Comparison of ENCODE assay signal across 1 cellular context in the genomic region with DNA sequence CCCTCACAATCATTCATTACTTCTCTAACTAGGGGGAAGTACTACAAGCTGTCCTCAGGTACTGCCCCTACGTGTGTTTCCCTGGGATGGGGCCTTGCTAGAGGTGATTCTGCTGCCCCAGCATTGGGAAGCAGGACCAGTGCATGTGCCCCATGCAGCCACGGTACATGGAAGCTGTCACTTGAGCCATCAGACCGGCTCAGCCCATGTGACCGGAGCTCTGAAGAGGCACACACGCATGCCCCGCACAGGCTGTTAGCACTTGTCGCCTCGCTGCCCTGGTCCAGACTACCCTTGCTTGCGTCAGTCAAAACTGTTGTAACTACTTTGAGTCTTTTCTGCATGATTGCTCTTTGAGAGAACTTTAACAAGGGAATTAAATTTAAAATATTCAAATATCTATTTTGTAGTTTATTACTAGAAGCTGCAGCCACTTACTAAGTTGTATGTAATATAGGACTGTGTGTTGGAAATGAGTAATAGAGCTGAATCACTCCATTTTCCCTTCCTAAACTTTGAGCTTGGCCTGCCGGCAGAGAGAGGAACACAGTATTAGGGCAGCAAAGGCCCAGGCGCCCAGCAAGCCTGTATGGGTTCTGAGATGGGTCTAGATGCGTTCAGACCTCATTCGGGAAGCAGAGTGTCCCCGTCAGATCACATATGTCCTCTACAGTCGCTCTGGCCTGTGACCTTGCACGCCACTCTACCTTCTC.
TF ChIP-seq lines count a peak whose summit lies in the region.

No MANE protein-coding gene starts in this region.

TF ChIP-seq in GM23338, 12 proteins besides CTCF, POLR2A, EP300 and RAD21:
- no peak for TF ChIP-seq CREB1 (CRISPR knock-in tag; IDR thresholded peaks at IDR 0.05; ENCODE audit: low read depth)
- TF ChIP-seq EZH2phosphoT487 (IDR thresholded peaks at IDR 0.05; ENCODE audit: unreplicated experiment), result no peak
- TF ChIP-seq STAT1 (IDR thresholded peaks at IDR 0.05; ENCODE audit: unreplicated experiment), result no peak
- TF ChIP-seq, protein P1, sequence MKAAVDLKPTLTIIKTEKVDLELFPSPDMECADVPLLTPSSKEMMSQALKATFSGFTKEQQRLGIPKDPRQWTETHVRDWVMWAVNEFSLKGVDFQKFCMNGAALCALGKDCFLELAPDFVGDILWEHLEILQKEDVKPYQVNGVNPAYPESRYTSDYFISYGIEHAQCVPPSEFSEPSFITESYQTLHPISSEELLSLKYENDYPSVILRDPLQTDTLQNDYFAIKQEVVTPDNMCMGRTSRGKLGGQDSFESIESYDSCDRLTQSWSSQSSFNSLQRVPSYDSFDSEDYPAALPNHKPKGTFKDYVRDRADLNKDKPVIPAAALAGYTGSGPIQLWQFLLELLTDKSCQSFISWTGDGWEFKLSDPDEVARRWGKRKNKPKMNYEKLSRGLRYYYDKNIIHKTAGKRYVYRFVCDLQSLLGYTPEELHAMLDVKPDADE (IDR thresholded peaks at IDR 0.05), result no peak
- no peak for TF ChIP-seq ZNF331 (CRISPR knock-in tag; IDR thresholded peaks at IDR 0.05; ENCODE audit: low read depth)
- TF ChIP-seq, protein P2, sequence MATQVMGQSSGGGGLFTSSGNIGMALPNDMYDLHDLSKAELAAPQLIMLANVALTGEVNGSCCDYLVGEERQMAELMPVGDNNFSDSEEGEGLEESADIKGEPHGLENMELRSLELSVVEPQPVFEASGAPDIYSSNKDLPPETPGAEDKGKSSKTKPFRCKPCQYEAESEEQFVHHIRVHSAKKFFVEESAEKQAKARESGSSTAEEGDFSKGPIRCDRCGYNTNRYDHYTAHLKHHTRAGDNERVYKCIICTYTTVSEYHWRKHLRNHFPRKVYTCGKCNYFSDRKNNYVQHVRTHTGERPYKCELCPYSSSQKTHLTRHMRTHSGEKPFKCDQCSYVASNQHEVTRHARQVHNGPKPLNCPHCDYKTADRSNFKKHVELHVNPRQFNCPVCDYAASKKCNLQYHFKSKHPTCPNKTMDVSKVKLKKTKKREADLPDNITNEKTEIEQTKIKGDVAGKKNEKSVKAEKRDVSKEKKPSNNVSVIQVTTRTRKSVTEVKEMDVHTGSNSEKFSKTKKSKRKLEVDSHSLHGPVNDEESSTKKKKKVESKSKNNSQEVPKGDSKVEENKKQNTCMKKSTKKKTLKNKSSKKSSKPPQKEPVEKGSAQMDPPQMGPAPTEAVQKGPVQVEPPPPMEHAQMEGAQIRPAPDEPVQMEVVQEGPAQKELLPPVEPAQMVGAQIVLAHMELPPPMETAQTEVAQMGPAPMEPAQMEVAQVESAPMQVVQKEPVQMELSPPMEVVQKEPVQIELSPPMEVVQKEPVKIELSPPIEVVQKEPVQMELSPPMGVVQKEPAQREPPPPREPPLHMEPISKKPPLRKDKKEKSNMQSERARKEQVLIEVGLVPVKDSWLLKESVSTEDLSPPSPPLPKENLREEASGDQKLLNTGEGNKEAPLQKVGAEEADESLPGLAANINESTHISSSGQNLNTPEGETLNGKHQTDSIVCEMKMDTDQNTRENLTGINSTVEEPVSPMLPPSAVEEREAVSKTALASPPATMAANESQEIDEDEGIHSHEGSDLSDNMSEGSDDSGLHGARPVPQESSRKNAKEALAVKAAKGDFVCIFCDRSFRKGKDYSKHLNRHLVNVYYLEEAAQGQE (IDR thresholded peaks at IDR 0.05; ENCODE audit: unreplicated experiment), result no peak
- no peak for TF ChIP-seq POLR2AphosphoS5 (IDR thresholded peaks at IDR 0.05; ENCODE audit: low read depth)
